Comparison of ENCODE assay signal across 9 cellular contexts in the genomic region with DNA sequence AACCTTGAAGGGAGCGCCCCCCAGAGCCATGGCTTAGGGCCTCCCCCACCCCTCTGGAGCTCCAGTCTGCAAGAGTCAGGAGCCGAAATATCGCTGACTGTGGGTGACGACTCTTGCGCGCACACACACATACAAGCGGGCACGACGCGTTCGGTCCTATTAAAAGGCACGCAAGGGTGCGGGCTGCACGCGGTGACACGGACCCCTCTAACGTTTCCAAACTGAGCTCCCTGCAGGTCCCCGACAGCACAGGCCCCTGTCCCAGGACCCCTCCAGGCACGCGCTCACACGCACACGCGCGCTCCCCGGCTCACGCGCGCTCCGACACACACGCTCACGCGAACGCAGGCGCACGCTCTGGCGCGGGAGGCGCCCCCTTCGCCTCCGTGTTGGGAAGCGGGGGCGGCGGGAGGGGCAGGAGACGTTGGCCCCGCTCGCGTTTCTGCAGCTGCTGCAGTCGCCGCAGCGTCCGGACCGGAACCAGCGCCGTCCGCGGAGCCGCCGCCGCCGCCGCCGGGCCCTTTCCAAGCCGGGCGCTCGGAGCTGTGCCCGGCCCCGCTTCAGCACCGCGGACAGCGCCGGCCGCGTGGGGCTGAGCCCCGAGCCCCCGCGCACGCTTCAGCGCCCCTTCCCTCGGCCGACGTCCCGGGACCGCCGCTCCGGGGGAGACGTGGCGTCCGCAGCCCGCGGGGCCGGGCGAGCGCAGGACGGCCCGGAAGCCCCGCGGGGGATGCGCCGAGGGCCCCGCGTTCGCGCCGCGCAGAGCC. TPM values are rescaled to one million over a fixed set of nuclear protein-coding genes. Genes with fewer than 3 reads are reported as not detected.
DNase-seq lines count a peak whose midpoint lies in the region; ATAC-seq and TF ChIP-seq lines count a peak whose summit lies in the region.
"Had no signal": no experiment of that assay in that cellular context is flagged by ENCODE, and none has a peak within 500 bp of the region (broad histone marks: within the 10 kb centered on the region; RNA-seq: fewer than 3 reads in every experiment).

A gene (plus strand): TSS at position 454 of the 767 bp plus-strand sequence. CDS start 333 bp downstream, outside the sequence.

- no peaks in the 10 kb centered on the region for H3K36me3 ChIP-seq in BE2C
- H3K36me3 ChIP-seq: tibial nerve had no signal

- TF ChIP-seq CTCF in BE2C (IDR thresholded peaks at IDR 0.05; ENCODE audit: low read depth, low read length) (no peak), dorsolateral prefrontal cortex (IDR thresholded peaks at IDR 0.05 in 54 of 56, conservative IDR thresholded peaks at IDR 0.05 in 2 of 56; ENCODE audit: low read depth in 1 of 56, partially characterized antibody in 56 of 56) (no peak)

- peaks cover 25% of the 10 kb centered on the region for H3K27me3 ChIP-seq in BE2C
- peaks cover 0 to 93% (median 43%) of the 10 kb centered on the region in 45 donors for H3K27me3 ChIP-seq in dorsolateral prefrontal cortex

- ATAC-seq in HG03139 (IDR thresholded peaks at IDR 0.05; ENCODE audit: unreplicated experiment) (no peak), HG03025 (IDR thresholded peaks at IDR 0.05; ENCODE audit: low FRiP score, unreplicated experiment) (no peak)

- intact Hi-C loops in dorsolateral prefrontal cortex (cut with DNase I) = no loop called here

- H3K4me1 ChIP-seq in BE2C = no peaks in the 10 kb centered on the region

- no peaks in the 10 kb centered on the region for H3K9me3 ChIP-seq in BE2C
- H3K9me3 ChIP-seq: tibial nerve had no signal

- no peak for TF ChIP-seq RAD21 in Ishikawa (IDR thresholded peaks at IDR 0.05; ENCODE audit: low read depth)

- TF ChIP-seq EP300 in Ishikawa (IDR thresholded peaks at IDR 0.05; ENCODE audit: borderline replicate concordance) = no peak

- DNase-seq in BE2C = peak; percentile 29
- DNase-seq in dorsolateral prefrontal cortex = peak in 7 of 10 donors; percentile 59 to 82 (median 71)
- DNase-seq in middle frontal gyrus (ENCODE audit: extremely low spot score, low spot score) = peak; percentile 59
- DNase-seq in SHP77 treated with DMSO at 0.1 percent for 48 hours (lab: John Stamatoyannopoulos, UW) = no peak
- no peak for DNase-seq in NCI-H226

- peak within 1 kb of the TSS in 57 of 59 donors; percentile 24 to 93 (median 81) for H3K27ac ChIP-seq in dorsolateral prefrontal cortex
- H3K27ac ChIP-seq: tibial nerve had no signal

- H3K4me3 ChIP-seq in BE2C (ENCODE audit: low read depth, low read length) = peak within 1 kb of the TSS; percentile 43
- H3K4me3 ChIP-seq in dorsolateral prefrontal cortex = peak within 1 kb of the TSS in 58 of 59 donors; percentile 27 to 71 (median 57)
- H3K4me3 ChIP-seq: tibial nerve had no signal

TF ChIP-seq in Ishikawa, 13 proteins besides CTCF, POLR2A, EP300 and RAD21:
- TF ChIP-seq YY1 (IDR thresholded peaks at IDR 0.05; ENCODE audit: low read depth) (no peak), ZBTB7A (IDR thresholded peaks at IDR 0.05; ENCODE audit: low read depth) (peak; percentile 91), CEBPB (IDR thresholded peaks at IDR 0.05) (no peak), TCF12 (IDR thresholded peaks at IDR 0.05; ENCODE audit: low read depth) (no peak)
- TF ChIP-seq, protein P1, sequence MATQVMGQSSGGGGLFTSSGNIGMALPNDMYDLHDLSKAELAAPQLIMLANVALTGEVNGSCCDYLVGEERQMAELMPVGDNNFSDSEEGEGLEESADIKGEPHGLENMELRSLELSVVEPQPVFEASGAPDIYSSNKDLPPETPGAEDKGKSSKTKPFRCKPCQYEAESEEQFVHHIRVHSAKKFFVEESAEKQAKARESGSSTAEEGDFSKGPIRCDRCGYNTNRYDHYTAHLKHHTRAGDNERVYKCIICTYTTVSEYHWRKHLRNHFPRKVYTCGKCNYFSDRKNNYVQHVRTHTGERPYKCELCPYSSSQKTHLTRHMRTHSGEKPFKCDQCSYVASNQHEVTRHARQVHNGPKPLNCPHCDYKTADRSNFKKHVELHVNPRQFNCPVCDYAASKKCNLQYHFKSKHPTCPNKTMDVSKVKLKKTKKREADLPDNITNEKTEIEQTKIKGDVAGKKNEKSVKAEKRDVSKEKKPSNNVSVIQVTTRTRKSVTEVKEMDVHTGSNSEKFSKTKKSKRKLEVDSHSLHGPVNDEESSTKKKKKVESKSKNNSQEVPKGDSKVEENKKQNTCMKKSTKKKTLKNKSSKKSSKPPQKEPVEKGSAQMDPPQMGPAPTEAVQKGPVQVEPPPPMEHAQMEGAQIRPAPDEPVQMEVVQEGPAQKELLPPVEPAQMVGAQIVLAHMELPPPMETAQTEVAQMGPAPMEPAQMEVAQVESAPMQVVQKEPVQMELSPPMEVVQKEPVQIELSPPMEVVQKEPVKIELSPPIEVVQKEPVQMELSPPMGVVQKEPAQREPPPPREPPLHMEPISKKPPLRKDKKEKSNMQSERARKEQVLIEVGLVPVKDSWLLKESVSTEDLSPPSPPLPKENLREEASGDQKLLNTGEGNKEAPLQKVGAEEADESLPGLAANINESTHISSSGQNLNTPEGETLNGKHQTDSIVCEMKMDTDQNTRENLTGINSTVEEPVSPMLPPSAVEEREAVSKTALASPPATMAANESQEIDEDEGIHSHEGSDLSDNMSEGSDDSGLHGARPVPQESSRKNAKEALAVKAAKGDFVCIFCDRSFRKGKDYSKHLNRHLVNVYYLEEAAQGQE (IDR thresholded peaks at IDR 0.05; ENCODE audit: low read depth) = peak; percentile 94
- TF ChIP-seq, protein P2, sequence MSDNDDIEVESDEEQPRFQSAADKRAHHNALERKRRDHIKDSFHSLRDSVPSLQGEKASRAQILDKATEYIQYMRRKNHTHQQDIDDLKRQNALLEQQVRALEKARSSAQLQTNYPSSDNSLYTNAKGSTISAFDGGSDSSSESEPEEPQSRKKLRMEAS (IDR thresholded peaks at IDR 0.05) = peak; percentile 85

RNA-seq across cellular contexts. Expression of the gene that starts here (rescaled TPM):
- polyA plus RNA-seq in BE2C (2012; ENCODE audit: insufficient read depth, insufficient read length, low read depth) = 5.4 TPM
- total RNA-seq in dorsolateral prefrontal cortex = 100 to 1,000 TPM; 175 to 937 (median 565) TPM

Comparison
In these comparisons a context has a peak if more than half of its experiments do, and no peak if none do; other contexts are left out.
1. DNase-seq: peak in BE2C (single experiment), dorsolateral prefrontal cortex (7 of 10) and middle frontal gyrus (single experiment); none in SHP77 treated with DMSO at 0.1 percent for 48 hours (single experiment) and NCI-H226 (single experiment).